19 cellular contexts compared by ENCODE assay signal in the genomic region with DNA sequence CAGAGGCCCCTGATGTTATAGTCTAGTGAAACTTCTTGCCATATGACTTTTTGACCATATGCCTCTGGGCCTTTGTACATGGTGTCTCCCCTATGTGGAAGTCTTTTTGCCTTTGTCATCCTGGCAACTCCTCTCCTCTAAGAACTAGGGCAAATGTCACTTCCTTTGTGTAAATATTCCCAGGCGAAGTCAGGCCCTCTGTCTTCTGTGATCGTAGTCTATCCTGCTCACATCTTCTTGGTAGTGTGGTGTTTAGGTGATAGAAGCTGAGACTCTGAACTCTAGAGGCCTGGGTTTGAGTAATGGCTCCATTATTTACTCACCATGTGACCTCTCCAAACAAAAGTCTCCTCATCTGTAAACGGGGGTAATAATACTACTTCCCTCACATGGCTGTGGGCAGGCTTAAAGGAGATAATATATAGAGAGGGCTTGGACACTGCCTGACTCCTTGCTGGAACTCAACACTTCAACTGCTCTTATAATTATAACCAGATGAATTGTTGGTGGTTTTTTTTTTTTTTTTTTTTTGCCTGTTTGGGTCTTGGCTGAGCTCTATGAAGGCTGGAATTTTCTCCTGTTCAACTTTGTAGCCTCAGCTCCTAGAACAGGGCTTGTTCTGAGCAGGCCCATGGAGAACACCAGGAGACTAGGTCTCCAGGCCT. TPM values are rescaled to one million over a fixed set of nuclear protein-coding genes. Genes with fewer than 3 reads are reported as not detected.
DNase-seq lines count a peak whose midpoint lies in the region; ATAC-seq and TF ChIP-seq lines count a peak whose summit lies in the region.
"Had no signal": no experiment of that assay in that cellular context is flagged by ENCODE, and none has a peak within 500 bp of the region (broad histone marks: within the 10 kb centered on the region; RNA-seq: fewer than 3 reads in every experiment).

No MANE protein-coding gene starts in this region.

- no peak overlapping the region for H3K4me2 ChIP-seq in hepatocyte
- H3K4me2 ChIP-seq: A549 had no signal

- H3K36me3 ChIP-seq in ACC112 (ENCODE audit: insufficient read depth, low read length) (no peaks in the 10 kb centered on the region), brain microvascular endothelial cell (replicated peaks) (no peaks in the 10 kb centered on the region), hepatocyte (replicated peaks; ENCODE audit: insufficient read depth, low read depth) (no peaks in the 10 kb centered on the region)
- H3K36me3 ChIP-seq: colonic mucosa, SJCRH30, thyroid gland had no signal

- no peaks in the 10 kb centered on the region for H3K79me2 ChIP-seq in ACC112 (ENCODE audit: control insufficient read depth, insufficient read depth, low read length, unreplicated experiment)
- H3K79me2 ChIP-seq in hepatocyte, result no peaks in the 10 kb centered on the region

- in situ Hi-C loops in brain microvascular endothelial cell (cut with HindIII; ENCODE audit: low pct_ligation_motif_present, low sequenced_read_pairs), result no loop called here

- TF ChIP-seq CTCF in brain microvascular endothelial cell (IDR thresholded peaks at IDR 0.05; ENCODE audit: low read depth, low read length, missing control alignments) (no peak), hepatocyte (IDR thresholded peaks at IDR 0.05; ENCODE audit: poor library complexity) (no peak)

- H3K4me3 ChIP-seq in ACC112 (ENCODE audit: low read depth, low read length) (0 out of 2 replicates have a peak overlapping the region, but pooled peaks have one; percentile 4), brain microvascular endothelial cell (ENCODE audit: low read depth, low read length) (no peak overlapping the region), hepatocyte (no peak overlapping the region)
- H3K4me3 ChIP-seq: A549, colonic mucosa, lung, SJCRH30, thyroid gland had no signal

- WGBS in hepatocyte (ENCODE audit: low lambda C conversion rate, missing lambda C conversion rate), result 48% methylated on average over 3 of the region's 3 CpGs

- ATAC-seq in HG03432 (IDR thresholded peaks at IDR 0.05; ENCODE audit: unreplicated experiment), result no peak
- no peak for ATAC-seq in HG02623 (IDR thresholded peaks at IDR 0.05; ENCODE audit: unreplicated experiment)
- ATAC-seq: activated T-cell treated with anti-CD3 and anti-CD28 coated beads, Interleukin-2, amount 50 U/mL, for 4 hours; right cardiac atrium had no signal

- H3K9me2 ChIP-seq in hepatocyte (replicated peaks; ENCODE audit: insufficient read depth), result no peaks in the 10 kb centered on the region

- H2AFZ ChIP-seq in ACC112 (ENCODE audit: low read length, unreplicated experiment) (peak overlapping the region; percentile 82), hepatocyte (no peak overlapping the region)

- no peaks in the 10 kb centered on the region for H4K20me1 ChIP-seq in hepatocyte (ENCODE audit: insufficient read depth, poor library complexity, severe bottlenecking)

- H3K27ac ChIP-seq in ACC112 (ENCODE audit: low read depth, low read length) (peak overlapping the region; percentile 89), brain microvascular endothelial cell (no peak overlapping the region), hepatocyte (peak overlapping the region; percentile 65), caudate nucleus (ENCODE audit: low read depth, low read length) (no peak overlapping the region)
- H3K27ac ChIP-seq: A549, colonic mucosa, SJCRH30, thyroid gland had no signal

- H3K4me1 ChIP-seq in ACC112 (ENCODE audit: control insufficient read depth, insufficient read depth, low read length, unreplicated experiment) (peaks cover 24% of the 10 kb centered on the region), hepatocyte (ENCODE audit: insufficient read depth) (peaks cover 11% of the 10 kb centered on the region)
- H3K4me1 ChIP-seq: A549, colonic mucosa, SJCRH30, thyroid gland had no signal

- H3K27me3 ChIP-seq in ACC112 (ENCODE audit: insufficient read depth, low read length) (no peaks in the 10 kb centered on the region), brain microvascular endothelial cell (replicated peaks) (no peaks in the 10 kb centered on the region), hepatocyte (no peaks in the 10 kb centered on the region)
- H3K27me3 ChIP-seq: colonic mucosa, SJCRH30, thyroid gland had no signal

- DNase-seq in HCEC 1CT (peak; percentile 94), brain microvascular endothelial cell (peak; percentile 11), hepatocyte (ENCODE audit: low spot score) (peak; percentile 18), NCI-H526 treated with DMSO at 0.1 percent for 48 hours (lab: John Stamatoyannopoulos, UW) (no peak), caudate nucleus (lab: John Stamatoyannopoulos, UW) (no peak)
- DNase-seq: activated T-cell treated with anti-CD3 and anti-CD28 coated beads, Interleukin-2, amount 50 U/mL, for 4 hours; erythroblast; NCI-H1092 treated with DMSO at 0.1 percent for 48 hours; right cardiac atrium; stimulated activated CD4-positive, alpha-beta T cell treated with anti-CD3 and anti-CD28 coated beads, Interleukin-2, amount 100 ng/mL, for 48 hours; stimulated activated CD8-positive, alpha-beta memory T cell treated with anti-CD3 and anti-CD28 coated beads, Interleukin-4, amount 100 ng/mL, for 48 hours; thyroid gland had no signal

- H3K9me3 ChIP-seq in hepatocyte (ENCODE audit: low read depth), result no peaks in the 10 kb centered on the region
- H3K9me3 ChIP-seq: A549, colonic mucosa, SJCRH30, thyroid gland had no signal

RNA-seq across cellular contexts. Expression of a gene that starts 43.8 kb away (rescaled TPM):
- total RNA-seq in hepatocyte, result 0.10 TPM in 1 of 2 replicates, not detected in the other
- not detected in 2 replicates for polyA plus RNA-seq in hepatocyte
- total RNA-seq: activated T-cell treated with anti-CD3 and anti-CD28 coated beads, Interleukin-2, amount 50 U/mL, for 4 hours; SJCRH30 had no signal
- polyA plus RNA-seq: A549 had no signal

Comparison
In these comparisons a context has a peak if more than half of its experiments do, and no peak if none do; other contexts are left out.
1. H3K27ac ChIP-seq: peak in ACC112 (single experiment) and hepatocyte (single experiment); none in brain microvascular endothelial cell (single experiment) and caudate nucleus (single experiment).
2. DNase-seq: peak in HCEC 1CT (single experiment), brain microvascular endothelial cell (single experiment) and hepatocyte (single experiment); none in NCI-H526 treated with DMSO at 0.1 percent for 48 hours (single experiment) and caudate nucleus (0 of 61).